ENCODE assay signal across 8 cellular contexts in genomic region chr22:30310881-30311771, GRCh38. TPM values are rescaled to one million over a fixed set of nuclear protein-coding genes. Genes with fewer than 3 reads are reported as not detected.
A peak's percentile ranks its signal among the peaks of the same experiment; 100 is the strongest.
DNase-seq lines count a peak whose midpoint lies in the region; ATAC-seq and TF ChIP-seq lines count a peak whose summit lies in the region.

No MANE protein-coding gene starts in this region.

- H3K36me3 ChIP-seq in CD4-positive, CD25-positive, alpha-beta regulatory T cell (ENCODE audit: control insufficient read depth, insufficient read depth, low read length): no peaks in the 10 kb centered on the region
- H3K36me3 ChIP-seq in Peyer's patch: no peaks in the 10 kb centered on the region
- H3K36me3 ChIP-seq in ovary: no peaks in the 10 kb centered on the region

- H3K9me3 Mint-ChIP-seq in CD4-positive, CD25-positive, alpha-beta regulatory T cell: peaks cover 0 to 2% (median 0%) of the 10 kb centered on the region in 7 donors

- peak overlapping the region; percentile 70 to 90 (median 82) for H3K4me3 Mint-ChIP-seq in CD4-positive, CD25-positive, alpha-beta regulatory T cell

- no peaks in the 10 kb centered on the region for H3K27me3 ChIP-seq in CD4-positive, CD25-positive, alpha-beta regulatory T cell (ENCODE audit: control insufficient read depth, insufficient read depth, low read length)
- no peaks in the 10 kb centered on the region for H3K27me3 ChIP-seq in Peyer's patch
- no peaks in the 10 kb centered on the region for H3K27me3 ChIP-seq in ovary

- peak overlapping the region; percentile 62 for H3K4me3 ChIP-seq in CD4-positive, CD25-positive, alpha-beta regulatory T cell (ENCODE audit: low read depth, low read length)
- H3K4me3 ChIP-seq in Peyer's patch: peak overlapping the region in 1 of 4 donors; percentile 14
- no peak overlapping the region for H3K4me3 ChIP-seq in fibroblast of pulmonary artery (replicated peaks; ENCODE audit: low read depth, low read length)
- no peak overlapping the region for H3K4me3 ChIP-seq in ovary

- 28 to 32% (median 31%) methylated on average over 8 of the region's 8 CpGs for WGBS in ovary, 3 donors

- peaks cover 100% of the 10 kb centered on the region for H3K4me1 ChIP-seq in CD4-positive, CD25-positive, alpha-beta regulatory T cell (ENCODE audit: control insufficient read depth, insufficient read depth, low read length, poor library complexity, severe bottlenecking)
- H3K4me1 ChIP-seq in Peyer's patch (peaks cover 10 to 93% (median 70%) of the 10 kb centered on the region in 4 donors), ovary (ENCODE audit: insufficient read depth) (peaks cover 39% of the 10 kb centered on the region)

- TF ChIP-seq POLR2A in Peyer's patch (IDR thresholded peaks at IDR 0.05): no peak
- no peak for TF ChIP-seq POLR2A in ovary (IDR thresholded peaks at IDR 0.05)

- H3K27ac Mint-ChIP-seq in CD4-positive, CD25-positive, alpha-beta regulatory T cell: peak overlapping the region; percentile 84 to 99 (median 97)

- no peak for TF ChIP-seq EP300 in ovary (IDR thresholded peaks at IDR 0.05)

- ATAC-seq in CD4-positive, CD25-positive, alpha-beta regulatory T cell (ENCODE audit: low read depth in 2 of 2): no peak
- ATAC-seq in GM18909 (IDR thresholded peaks at IDR 0.05; ENCODE audit: poor library complexity, unreplicated experiment) (no peak), GM19351 (IDR thresholded peaks at IDR 0.05; ENCODE audit: unreplicated experiment) (no peak)

- TF ChIP-seq CTCF in Peyer's patch (IDR thresholded peaks at IDR 0.05) (no peak), fibroblast of pulmonary artery (IDR thresholded peaks at IDR 0.05; ENCODE audit: low read length, missing control alignments) (no peak), ovary (IDR thresholded peaks at IDR 0.05) (no peak)

- H3K27me3 Mint-ChIP-seq in CD4-positive, CD25-positive, alpha-beta regulatory T cell: no peaks in the 10 kb centered on the region

- no peak for DNase-seq in CD4-positive, CD25-positive, alpha-beta regulatory T cell
- DNase-seq in Peyer's patch (peak in 1 of 3 donors; percentile 68), fibroblast of pulmonary artery (ENCODE audit: low read depth) (peak; percentile 72), ovary (peak; percentile 84 to 91 (median 90)), NCI-H128 (lab: John Stamatoyannopoulos, UW; ENCODE audit: unreplicated experiment) (no peak)
- no peak for DNase-seq in activated CD8-positive, alpha-beta memory T cell treated with anti-CD3 and anti-CD28 coated beads, Interleukin-2, amount 50 U/mL, for 4 hours

- peaks cover 36% of the 10 kb centered on the region for H3K36me3 Mint-ChIP-seq in CD4-positive, CD25-positive, alpha-beta regulatory T cell

- H3K4me1 Mint-ChIP-seq in CD4-positive, CD25-positive, alpha-beta regulatory T cell: peaks cover 37 to 98% (median 79%) of the 10 kb centered on the region in 4 donors

- no peaks in the 10 kb centered on the region for H3K9me3 ChIP-seq in CD4-positive, CD25-positive, alpha-beta regulatory T cell (ENCODE audit: control insufficient read depth in 2 of 2, low read length in 2 of 2)
- no peaks in the 10 kb centered on the region for H3K9me3 ChIP-seq in Peyer's patch
- no peaks in the 10 kb centered on the region for H3K9me3 ChIP-seq in ovary

- intact Hi-C loops in ovary (cut with DNase I): no loop called here

- peak overlapping the region; percentile 80 for H3K27ac ChIP-seq in CD4-positive, CD25-positive, alpha-beta regulatory T cell (ENCODE audit: insufficient read depth, low read length, poor library complexity, severe bottlenecking)
- H3K27ac ChIP-seq in Peyer's patch (peak overlapping the region; percentile 59 to 89 (median 87)), ovary (peak overlapping the region; percentile 63 to 77)

RNA-seq across cellular contexts. Expression of gene TBC1D10A, which starts 15.6 kb away (rescaled TPM):
- 67.5 TPM for total RNA-seq in CD4-positive, CD25-positive, alpha-beta regulatory T cell
- polyA plus RNA-seq in CD4-positive, CD25-positive, alpha-beta regulatory T cell: 10 to 100 TPM; 44.2 to 58.0 (median 47.4) TPM
- total RNA-seq in Peyer's patch (10 to 100 TPM; 18.4 to 25.9 (median 20.8) TPM), ovary (10 to 100 TPM; 19.6 to 39.3 (median 30.7) TPM)
- 10 to 100 TPM in 1 of 2 donors, 1 to 10 TPM in 1; 6.1 to 28.1 TPM for polyA plus RNA-seq in ovary

RNA-seq across cellular contexts. Expression of gene CASTOR1, which starts 21.8 kb away (rescaled TPM):
- 18.7 TPM for total RNA-seq in CD4-positive, CD25-positive, alpha-beta regulatory T cell
- 10 to 100 TPM; 10.9 to 16.4 (median 12.1) TPM for polyA plus RNA-seq in CD4-positive, CD25-positive, alpha-beta regulatory T cell
- total RNA-seq in Peyer's patch: 10 to 100 TPM in 1 of 4 donors, 1 to 10 TPM in 3; 1.8 to 11.6 (median 6.0) TPM
- 10 to 100 TPM; 11.0 to 31.2 (median 20.6) TPM for total RNA-seq in ovary
- 10 to 100 TPM in 1 of 2 donors, 1 to 10 TPM in 1; 3.1 to 22.0 TPM for polyA plus RNA-seq in ovary

RNA-seq across cellular contexts. Expression of gene OSM, which starts 44.5 kb away (rescaled TPM):
- 24.0 TPM for total RNA-seq in CD4-positive, CD25-positive, alpha-beta regulatory T cell
- 1 to 10 TPM; 2.4 to 7.0 (median 4.8) TPM for polyA plus RNA-seq in CD4-positive, CD25-positive, alpha-beta regulatory T cell
- not detected for total RNA-seq in Peyer's patch
- total RNA-seq in ovary: 1 to 10 TPM in 4 of 7 donors, under 1 TPM in 2, not detected in 1; 0.73 to 4.5 (median 1.2) TPM
- under 1 TPM in 1 of 2 donors, not detected in 1; 0.46 TPM for polyA plus RNA-seq in ovary

RNA-seq across cellular contexts. Expression of gene SF3A1, which starts 45.6 kb away (rescaled TPM):
- total RNA-seq in CD4-positive, CD25-positive, alpha-beta regulatory T cell: 389 TPM
- polyA plus RNA-seq in CD4-positive, CD25-positive, alpha-beta regulatory T cell: 10 to 100 TPM; 66.6 to 78.6 (median 75.1) TPM
- total RNA-seq in Peyer's patch (100 to 1,000 TPM in 3 of 4 donors, 10 to 100 TPM in 1; 90.4 to 182 (median 160) TPM), ovary (100 to 1,000 TPM in 5 of 7 donors, 10 to 100 TPM in 2; 36.4 to 211 (median 176) TPM)
- 10 to 100 TPM; 42.3 to 80.8 TPM for polyA plus RNA-seq in ovary

RNA-seq across cellular contexts. Expression of gene CCDC157, which starts 45.7 kb away (rescaled TPM):
- 7.1 TPM for total RNA-seq in CD4-positive, CD25-positive, alpha-beta regulatory T cell
- 1 to 10 TPM; 1.3 to 2.4 (median 1.9) TPM for polyA plus RNA-seq in CD4-positive, CD25-positive, alpha-beta regulatory T cell
- total RNA-seq in Peyer's patch (1 to 10 TPM; 3.5 to 8.8 (median 6.9) TPM), ovary (10 to 100 TPM in 1 of 7 donors, 1 to 10 TPM in 6; 2.0 to 28.0 (median 2.7) TPM)
- polyA plus RNA-seq in ovary: 1 to 10 TPM in 1 of 2 donors, under 1 TPM in 1; 0.60 to 1.8 TPM

Comparison
In these comparisons a context has a peak if more than half of its experiments do, and no peak if none do; other contexts are left out.
1. DNase-seq: peak in fibroblast of pulmonary artery (single experiment) and ovary (5 of 5); none in CD4-positive, CD25-positive, alpha-beta regulatory T cell (0 of 3), NCI-H128 (single experiment) and activated CD8-positive, alpha-beta memory T cell treated with anti-CD3 and anti-CD28 coated beads, Interleukin-2, amount 50 U/mL, for 4 hours (single experiment).
2. Peak in every context shown above with its lines, with median percentiles within 50 percentile points of each other: H3K27ac ChIP-seq.